In genomic region chr19:16624236-16624635, GRCh38 we compare ENCODE assay signal across 20 cellular contexts. TPM values are rescaled to one million over a fixed set of nuclear protein-coding genes. Genes with fewer than 3 reads are reported as not detected.
A peak's percentile ranks its signal among the peaks of the same experiment; 100 is the strongest.
DNase-seq lines count a peak whose midpoint lies in the region; ATAC-seq and TF ChIP-seq lines count a peak whose summit lies in the region.
"Had no signal": no experiment of that assay in that cellular context is flagged by ENCODE, and none has a peak within 500 bp of the region (broad histone marks: within the 10 kb centered on the region; RNA-seq: fewer than 3 reads in every experiment).

No MANE protein-coding gene starts in this region.

- H3K4me2 ChIP-seq in DOHH2 (ENCODE audit: low read length) (0 out of 2 replicates have a peak overlapping the region, but pooled peaks have one; percentile 23), Loucy (ENCODE audit: low read depth, low read length, poor library complexity, severe bottlenecking) (peak overlapping the region; percentile 89)
- H3K4me2 ChIP-seq: A549 had no signal

- H3F3A ChIP-seq in DOHH2 (ENCODE audit: control insufficient read depth, insufficient read depth) (peaks cover 6% of the 10 kb centered on the region), Loucy (ENCODE audit: low read depth) (peaks cover 2% of the 10 kb centered on the region; the same call in 1 of the 2 replicates)

- DNase-seq in endodermal cell (no peak), progenitor cell of endocrine pancreas (ENCODE audit: low spot score, unreplicated experiment) (no peak), kidney glomerular epithelial cell (lab: John Stamatoyannopoulos, UW) (no peak), Ammon's horn (ENCODE audit: low spot score) (no peak)
- DNase-seq: COR-L47, EL, KBM-7, NCI-H1092 treated with DMSO at 0.1 percent for 48 hours, NCI-H1694, NCI-H524, Peyer's patch had no signal

- H3K4me3 Mint-ChIP-seq in endodermal cell (no peak overlapping the region), progenitor cell of endocrine pancreas (ENCODE audit: low read depth) (no peak overlapping the region)

- H3K9ac ChIP-seq in Loucy (ENCODE audit: low read depth, low read length, poor library complexity, severe bottlenecking) = peak overlapping the region; percentile 13
- H3K9ac ChIP-seq in endodermal cell (ENCODE audit: extremely low read depth, low read length, poor library complexity, severe bottlenecking) = no peak overlapping the region

- H3K9me3 ChIP-seq in DOHH2 (ENCODE audit: control insufficient read depth, insufficient read depth, low read length) (no peaks in the 10 kb centered on the region), Loucy (ENCODE audit: insufficient read depth, low read depth, low read length) (no peaks in the 10 kb centered on the region), endodermal cell (ENCODE audit: control insufficient read depth, low read length) (no peaks in the 10 kb centered on the region)
- H3K9me3 ChIP-seq: A549, Peyer's patch had no signal

- H3K4me1 ChIP-seq in DOHH2 (ENCODE audit: control insufficient read depth, low read length) = peaks cover 65% of the 10 kb centered on the region
- peaks cover 57% of the 10 kb centered on the region for H3K4me1 ChIP-seq in Loucy (ENCODE audit: insufficient read depth, low read length, poor library complexity, severe bottlenecking)
- H3K4me1 ChIP-seq in endodermal cell (ENCODE audit: control insufficient read depth, insufficient read depth, low read length) = peaks cover 4% of the 10 kb centered on the region

- H3K4me3 ChIP-seq in DOHH2 (ENCODE audit: low read length) (no peak overlapping the region), Loucy (ENCODE audit: low read length, poor library complexity, severe bottlenecking) (no peak overlapping the region), endodermal cell (ENCODE audit: low read length) (no peak overlapping the region)
- H3K4me3 ChIP-seq: A549, Peyer's patch, SK-N-MC had no signal

- no peaks in the 10 kb centered on the region for H3K9me3 Mint-ChIP-seq in endodermal cell
- no peaks in the 10 kb centered on the region for H3K9me3 Mint-ChIP-seq in progenitor cell of endocrine pancreas (ENCODE audit: low read depth)

- H3K27me3 ChIP-seq in DOHH2 (ENCODE audit: control insufficient read depth, low read length) = no peaks in the 10 kb centered on the region
- no peaks in the 10 kb centered on the region for H3K27me3 ChIP-seq in Loucy (ENCODE audit: insufficient read depth, low read length, poor library complexity, severe bottlenecking)
- H3K27me3 ChIP-seq in endodermal cell (ENCODE audit: control insufficient read depth, insufficient read depth, low read length, poor library complexity, severe bottlenecking) = no peaks in the 10 kb centered on the region
- H3K27me3 ChIP-seq: Peyer's patch had no signal

- H2AFZ ChIP-seq in Loucy (ENCODE audit: low read length) = no peak overlapping the region

- H3K4me1 Mint-ChIP-seq in endodermal cell = peaks cover 32% of the 10 kb centered on the region
- peaks cover 32% of the 10 kb centered on the region for H3K4me1 Mint-ChIP-seq in progenitor cell of endocrine pancreas (ENCODE audit: low read depth)

- H3K27me3 Mint-ChIP-seq in endodermal cell (ENCODE audit: insufficient read depth) = no peaks in the 10 kb centered on the region
- H3K27me3 Mint-ChIP-seq in progenitor cell of endocrine pancreas = no peaks in the 10 kb centered on the region

- no peak for ATAC-seq in GM19351 (IDR thresholded peaks at IDR 0.05; ENCODE audit: unreplicated experiment)
- ATAC-seq: A549, HCT116, Right ventricle myocardium inferior had no signal

- 93 to 98% methylated on average over 9 to 10 of the region's 10 CpGs for whole genome bisulfite sequencing in endodermal cell (ENCODE audit: insufficient coverage in 1 of 2, insufficient read length in 1 of 2), 2 experiments

- peaks cover 63% of the 10 kb centered on the region for H4K20me1 ChIP-seq in DOHH2 (ENCODE audit: control insufficient read depth, insufficient read depth, low read depth, low read length)
- peaks cover 74% of the 10 kb centered on the region for H4K20me1 ChIP-seq in Loucy (ENCODE audit: insufficient read depth, low read length, poor library complexity, severe bottlenecking)

- H3K27ac Mint-ChIP-seq in endodermal cell (peak overlapping the region; percentile 76), progenitor cell of endocrine pancreas (peak overlapping the region; percentile 69)

- no peak for TF ChIP-seq CTCF in DOHH2 (IDR thresholded peaks at IDR 0.05; ENCODE audit: low read depth, low read length, poor library complexity, severe bottlenecking)
- no peak for TF ChIP-seq CTCF in Loucy (conservative IDR thresholded peaks at IDR 0.05; ENCODE audit: low read length)
- TF ChIP-seq CTCF in endodermal cell (conservative IDR thresholded peaks at IDR 0.05) = no peak
- no peak for TF ChIP-seq CTCF in progenitor cell of endocrine pancreas (IDR thresholded peaks at IDR 0.05; ENCODE audit: unreplicated experiment)

- H3K9me2 ChIP-seq in DOHH2 (replicated peaks; ENCODE audit: control insufficient read depth, low read length) (no peaks in the 10 kb centered on the region), Loucy (replicated peaks; ENCODE audit: low read depth, low read length) (no peaks in the 10 kb centered on the region)

- H3K79me2 ChIP-seq in DOHH2 (ENCODE audit: control insufficient read depth, low read length) (peaks cover 88% of the 10 kb centered on the region), Loucy (ENCODE audit: insufficient read depth, low read length) (peaks cover 88% of the 10 kb centered on the region)

- H3K36me3 ChIP-seq in DOHH2 (ENCODE audit: control insufficient read depth, low read length) (peaks cover 76% of the 10 kb centered on the region), Loucy (ENCODE audit: insufficient read depth, low read length) (no peaks in the 10 kb centered on the region; the same call in 1 of the 2 replicates), endodermal cell (ENCODE audit: control insufficient read depth, insufficient read depth, low read length) (peaks cover 24% of the 10 kb centered on the region)

- H3K36me3 Mint-ChIP-seq in endodermal cell (ENCODE audit: low read depth) (peaks cover 6% of the 10 kb centered on the region), progenitor cell of endocrine pancreas (ENCODE audit: insufficient read depth) (no peaks in the 10 kb centered on the region)

- H3K27ac ChIP-seq in DOHH2 (ENCODE audit: low read depth, low read length) = no peak overlapping the region
- H3K27ac ChIP-seq in endodermal cell (ENCODE audit: low read depth, low read length) = no peak overlapping the region
- H3K27ac ChIP-seq: A549, C4-2B, HL-60, Peyer's patch, SK-N-MC had no signal

RNA-seq across cellular contexts. Expression of gene MED26, which starts 3.8 kb away (rescaled TPM):
- total RNA-seq in endodermal cell (10 to 100 TPM; 10.8 to 11.8 TPM), progenitor cell of endocrine pancreas (11.2 and 11.7 TPM in 2 replicates)
- 6.3 TPM for polyA plus RNA-seq in endodermal cell (2013, experiment 1 of 2)
- 7.2 TPM for polyA plus RNA-seq in endodermal cell (2013, experiment 2 of 2)

RNA-seq across cellular contexts. Expression of gene SMIM7, which starts 35.7 kb away (rescaled TPM):
- total RNA-seq in endodermal cell = 10 to 100 TPM; 57.6 to 91.4 TPM
- 72.8 TPM for polyA plus RNA-seq in endodermal cell (2013, experiment 1 of 2)
- 68.6 TPM for polyA plus RNA-seq in endodermal cell (2013, experiment 2 of 2)
- 73.0 and 81.3 TPM in 2 replicates for total RNA-seq in progenitor cell of endocrine pancreas

RNA-seq across cellular contexts. Expression of gene TMEM38A, which starts 36.7 kb away (rescaled TPM):
- 1 to 10 TPM; 5.1 to 6.8 TPM for total RNA-seq in endodermal cell
- polyA plus RNA-seq in endodermal cell (2013, experiment 1 of 2) = 2.9 TPM
- polyA plus RNA-seq in endodermal cell (2013, experiment 2 of 2) = 2.2 TPM
- total RNA-seq in progenitor cell of endocrine pancreas = 8.8 and 12.2 TPM in 2 replicates

RNA-seq across cellular contexts. Expression of gene SLC35E1, which starts 52.0 kb away (rescaled TPM):
- total RNA-seq in endodermal cell (10 to 100 TPM; 26.6 to 30.6 TPM), progenitor cell of endocrine pancreas (48.5 and 49.1 TPM in 2 replicates)
- 24.8 TPM for polyA plus RNA-seq in endodermal cell (2013, experiment 1 of 2)
- polyA plus RNA-seq in endodermal cell (2013, experiment 2 of 2) = 25.5 TPM
